8 cellular contexts compared by ENCODE assay signal in genomic region chr5:176387384-176387925, GRCh38. TPM values are rescaled to one million over a fixed set of nuclear protein-coding genes. Genes with fewer than 3 reads are reported as not detected.
A peak's percentile ranks its signal among the peaks of the same experiment; 100 is the strongest.
DNase-seq lines count a peak whose midpoint lies in the region; ATAC-seq and TF ChIP-seq lines count a peak whose summit lies in the region.

No MANE protein-coding gene starts in this region.

- peak overlapping the region; percentile 7 for H3K9ac ChIP-seq in rectal smooth muscle tissue (ENCODE audit: low read length)

- DNase-seq in GM12864 (ENCODE audit: low read depth) (no peak), SJSA1 (ENCODE audit: low read depth in 1 of 2, low spot score in 2 of 2) (no peak), fibroblast of peridontal ligament (ENCODE audit: extremely low read depth) (peak; percentile 10), NCI-H82 (lab: John Stamatoyannopoulos, UW) (no peak)
- DNase-seq in effector CD8-positive, alpha-beta T cell (lab: John Stamatoyannopoulos, UW), result no peak
- DNase-seq in activated effector memory CD4-positive, alpha-beta T cell treated with Interleukin-2 at 50 U/mL for 16 hours, result no peak

- H3K4me3 ChIP-seq in GM12864 (ENCODE audit: low read depth, low read length) (peak overlapping the region; percentile 96), SJSA1 (peak overlapping the region; percentile 55), rectal smooth muscle tissue (ENCODE audit: low read length) (peak overlapping the region; percentile 86)

- H3K9me3 ChIP-seq in SJSA1 (replicated peaks), result no peaks in the 10 kb centered on the region

- H3K27me3 ChIP-seq in SJSA1 (replicated peaks) (no peaks in the 10 kb centered on the region), rectal smooth muscle tissue (ENCODE audit: control insufficient read depth, insufficient read depth, low read length) (no peaks in the 10 kb centered on the region)

- H3K4me1 ChIP-seq in SJSA1 (replicated peaks) (peaks cover 14% of the 10 kb centered on the region), rectal smooth muscle tissue (ENCODE audit: control insufficient read depth, insufficient read depth, low read length) (peaks cover 5% of the 10 kb centered on the region)

- H3K36me3 ChIP-seq in SJSA1, result peaks cover 84% of the 10 kb centered on the region
- H3K36me3 ChIP-seq in rectal smooth muscle tissue (ENCODE audit: control insufficient read depth, insufficient read depth, low read length), result peaks cover 24% of the 10 kb centered on the region

- no peak for TF ChIP-seq CTCF in GM12864 (IDR thresholded peaks at IDR 0.05; ENCODE audit: low read depth, low read length, missing control alignments)

- ATAC-seq in HG03039 (IDR thresholded peaks at IDR 0.05; ENCODE audit: unreplicated experiment), result no peak

- peak overlapping the region; percentile 67; the same call in 1 of the 2 replicates for H3K27ac ChIP-seq in SJSA1
- no peak overlapping the region for H3K27ac ChIP-seq in rectal smooth muscle tissue (ENCODE audit: low read depth, low read length)

RNA-seq across cellular contexts. Expression of gene NOP16, which starts 0.9 kb away (rescaled TPM):
- total RNA-seq in SJSA1 (2014; rRNA removed; shearing (Covaris generic)), result 32.0 and 43.5 TPM in 2 replicates

RNA-seq across cellular contexts. Expression of gene HIGD2A, which starts 1.1 kb away (rescaled TPM):
- total RNA-seq in SJSA1 (2014; rRNA removed; shearing (Covaris generic)), result 84.7 and 92.2 TPM in 2 replicates

RNA-seq across cellular contexts. Expression of gene ARL10, which starts 22.2 kb away (rescaled TPM):
- total RNA-seq in SJSA1 (2014; rRNA removed; shearing (Covaris generic)), result 2.4 and 2.5 TPM in 2 replicates

RNA-seq across cellular contexts. Expression of gene KIAA1191, which starts 25.9 kb away (rescaled TPM):
- 68.3 and 107 TPM in 2 replicates for total RNA-seq in SJSA1 (2014; rRNA removed; shearing (Covaris generic))

RNA-seq across cellular contexts. Expression of gene CLTB, which starts 28.9 kb away (rescaled TPM):
- total RNA-seq in SJSA1 (2014; rRNA removed; shearing (Covaris generic)), result 177 and 206 TPM in 2 replicates
